20 cellular contexts compared by ENCODE assay signal in the genomic region with DNA sequence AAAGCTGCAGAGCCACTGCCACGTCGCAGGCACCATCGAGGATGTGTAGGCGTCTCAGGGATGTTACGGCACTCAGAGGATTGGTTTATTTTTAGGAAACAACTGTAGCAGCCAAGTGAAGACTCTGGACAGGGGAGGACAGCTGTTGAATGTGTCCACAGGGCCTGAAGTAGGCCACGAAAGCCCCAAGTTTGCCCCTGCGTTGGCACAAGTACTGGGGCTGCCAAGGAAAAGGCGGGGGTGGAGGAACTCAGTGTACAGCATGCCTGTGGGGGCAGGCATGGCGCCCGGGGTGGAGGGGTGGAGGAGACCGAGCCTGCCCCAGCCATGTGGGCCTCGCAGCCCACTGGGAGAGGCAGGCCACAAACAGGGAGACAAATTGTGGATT.
DNase-seq lines count a peak whose midpoint lies in the region; ATAC-seq lines count a peak whose summit lies in the region.
"Had no signal": no experiment of that assay in that cellular context is flagged by ENCODE, and none has a peak within 500 bp of the region (broad histone marks: within the 10 kb centered on the region; RNA-seq: fewer than 3 reads in every experiment).

No MANE protein-coding gene starts in this region.

- no peak for ATAC-seq in HG03439 (IDR thresholded peaks at IDR 0.05; ENCODE audit: unreplicated experiment)
- no peak for ATAC-seq in GM18498 (IDR thresholded peaks at IDR 0.05; ENCODE audit: unreplicated experiment)
- ATAC-seq: activated T-helper 17 cell treated with anti-CD3 and anti-CD28 coated beads, Interleukin-2, amount 50 U/mL, for 72 hours had no signal

- H3K36me3 ChIP-seq in H7 (replicated peaks; ENCODE audit: control insufficient read depth, insufficient read depth, low read length): no peaks in the 10 kb centered on the region
- peaks cover 0 to 3% (median 0%) of the 10 kb centered on the region in 3 donors for H3K36me3 ChIP-seq in skeletal muscle tissue (ENCODE audit: control insufficient read depth in 3 of 3, insufficient read depth in 3 of 3, low read length in 3 of 3)
- H3K36me3 ChIP-seq: WERI-Rb-1 had no signal

- H3K9me3 ChIP-seq in skeletal muscle tissue (ENCODE audit: control insufficient read depth in 3 of 3, low read length in 3 of 3): no peaks in the 10 kb centered on the region
- H3K9me3 ChIP-seq: upper lobe of left lung had no signal

- no peak overlapping the region for H3K4me3 ChIP-seq in H7 (ENCODE audit: insufficient read depth, low read depth, low read length)
- no peak overlapping the region for H3K4me3 ChIP-seq in skeletal muscle tissue (ENCODE audit: low read length in 3 of 3)
- H3K4me3 ChIP-seq: skin epidermis, upper lobe of left lung had no signal

- H3K4me1 ChIP-seq in skeletal muscle tissue (ENCODE audit: control insufficient read depth in 3 of 3, insufficient read depth in 3 of 3, low read length in 3 of 3): peaks cover 34 to 57% (median 52%) of the 10 kb centered on the region in 3 donors

- H3K27me3 ChIP-seq in H7 (ENCODE audit: control insufficient read depth, insufficient read depth, low read length) (no peaks in the 10 kb centered on the region), skeletal muscle tissue (ENCODE audit: control insufficient read depth in 3 of 3, insufficient read depth in 3 of 3, low read length in 3 of 3) (no peaks in the 10 kb centered on the region)
- H3K27me3 ChIP-seq: upper lobe of left lung had no signal

- H3K9ac ChIP-seq in skeletal muscle tissue (ENCODE audit: low read depth in 1 of 3, low read length in 3 of 3): peak overlapping the region in 2 of 3 donors; percentile 51 to 60

- DNase-seq in H7 (peak; percentile 43), fibroblast of gingiva (ENCODE audit: low read depth) (peak; percentile 10), mesenteric fat pad (ENCODE audit: low spot score) (peak; percentile 88), cerebellar nuclear complex (lab: John Stamatoyannopoulos, UW) (no peak), pons (ENCODE audit: low spot score) (no peak)
- DNase-seq: ACHN; CD4-positive, alpha-beta T cell; effector CD8-positive, alpha-beta T cell; Karpas-422; kidney glomerular epithelial cell; NCI-H1092 treated with DMSO at 0.1 percent for 48 hours; NCI-H2081 treated with DMSO at 0.1 percent for 48 hours; NCI-H524; upper lobe of left lung; WERI-Rb-1 had no signal

- peak overlapping the region; percentile 69 for H3K27ac ChIP-seq in skeletal muscle tissue (ENCODE audit: low read depth, low read length)
- H3K27ac ChIP-seq: upper lobe of left lung, WERI-Rb-1 had no signal

Comparison
In these comparisons a context has a peak if more than half of its experiments do, and no peak if none do; other contexts are left out.
1. DNase-seq: peak in H7 (single experiment), fibroblast of gingiva (single experiment) and mesenteric fat pad (single experiment); none in cerebellar nuclear complex (0 of 2) and pons (single experiment).